8 cellular contexts compared by ENCODE assay signal in genomic region chr19:17294051-17294891, GRCh38. TPM values are rescaled to one million over a fixed set of nuclear protein-coding genes. Genes with fewer than 3 reads are reported as not detected.
A peak's percentile ranks its signal among the peaks of the same experiment; 100 is the strongest.
DNase-seq lines count a peak whose midpoint lies in the region; ATAC-seq and TF ChIP-seq lines count a peak whose summit lies in the region.

No MANE protein-coding gene starts in this region.

- H2AK5ac ChIP-seq in H9 (ENCODE audit: insufficient read length, low read length): no peak overlapping the region

- H3K36me3 ChIP-seq in aorta (ENCODE audit: control insufficient read depth in 1 of 2, insufficient read depth in 2 of 2, low read length in 1 of 2) (no peaks in the 10 kb centered on the region), gastrocnemius medialis (no peaks in the 10 kb centered on the region)

- peak; percentile 42 for DNase-seq in AG08395 (ENCODE audit: low spot score)
- peak; percentile 88 for DNase-seq in H9
- DNase-seq in activated CD4-positive, alpha-beta T cell treated with anti-CD3 and anti-CD28 coated beads for 4 hours: peak; percentile 32 to 50
- DNase-seq in germinal center (ENCODE audit: low spot score): peak; percentile 73
- DNase-seq in aorta: peak in 1 of 2 donors; percentile 83
- no peak for DNase-seq in gastrocnemius medialis

- no peaks in the 10 kb centered on the region for H3K79me2 ChIP-seq in H9 (ENCODE audit: insufficient read depth, low read length)

- no peak overlapping the region for H4K5ac ChIP-seq in H9 (ENCODE audit: insufficient read length, low read depth, low read length)

- peak overlapping the region; percentile 78 for H3K4me2 ChIP-seq in H9 (ENCODE audit: insufficient read depth, insufficient read length, low read length)

- TF ChIP-seq POLR2A in gastrocnemius medialis (IDR thresholded peaks at IDR 0.05): no peak

- no peaks in the 10 kb centered on the region for H3K27me3 ChIP-seq in H9 (ENCODE audit: insufficient read depth, low read length)
- H3K27me3 ChIP-seq in aorta (ENCODE audit: control insufficient read depth in 1 of 2, insufficient read depth in 2 of 2, low read length in 1 of 2): no peaks in the 10 kb centered on the region
- no peaks in the 10 kb centered on the region for H3K27me3 ChIP-seq in gastrocnemius medialis

- peak; percentile 3 for ATAC-seq in aorta (ENCODE audit: low FRiP score)
- ATAC-seq in HG03175 (IDR thresholded peaks at IDR 0.05; ENCODE audit: unreplicated experiment): no peak
- ATAC-seq in HG03159 (IDR thresholded peaks at IDR 0.05; ENCODE audit: unreplicated experiment): no peak
- no peak for ATAC-seq in gastrocnemius medialis

- no peak overlapping the region for H3K27ac ChIP-seq in H9 (ENCODE audit: insufficient read length, low read depth, low read length)
- no peak overlapping the region for H3K27ac ChIP-seq in aorta (ENCODE audit: low read depth in 1 of 2, low read length in 2 of 2)
- H3K27ac ChIP-seq in gastrocnemius medialis: no peak overlapping the region

- no peak overlapping the region for H2AFZ ChIP-seq in H9 (ENCODE audit: low read length)

- intact Hi-C loops in aorta (cut with DNase I) (no loop called here), gastrocnemius medialis (cut with DNase I; ENCODE audit: low total_unique reads) (no loop called here)

- H3K4me1 Mint-ChIP-seq in H9: peaks cover 5 to 21% of the 10 kb centered on the region in 2 experiments; a peak in 2 of 4 replicates

- no peak overlapping the region for H3K56ac ChIP-seq in H9 (ENCODE audit: insufficient read length, low read depth, low read length)

- H2BK120ac ChIP-seq in H9 (ENCODE audit: low read depth, low read length, poor library complexity, severe bottlenecking): no peak overlapping the region

- peaks cover 4% of the 10 kb centered on the region in 2 experiments; a peak in 3 of 5 replicates for H3K9me3 Mint-ChIP-seq in H9

- H4K91ac ChIP-seq in H9 (ENCODE audit: insufficient read length, low read depth, low read length): no peak overlapping the region

- no peak overlapping the region for H2BK5ac ChIP-seq in H9 (ENCODE audit: insufficient read length, low read length)

- peaks cover 20 to 24% (median 21%) of the 10 kb centered on the region in 3 experiments for H3K36me3 Mint-ChIP-seq in H9 (ENCODE audit: insufficient read depth in 1 of 3, low read depth in 3 of 3)

- no peak overlapping the region for H2BK15ac ChIP-seq in H9 (ENCODE audit: low read depth, low read length)

- peaks cover 2% of the 10 kb centered on the region; the same call in 1 of the 2 replicates for H3K27me3 Mint-ChIP-seq in H9 (ENCODE audit: low read depth)

- no peak overlapping the region for H3K4ac ChIP-seq in H9 (ENCODE audit: low read depth, low read length)

- TF ChIP-seq CTCF in H9 (conservative IDR thresholded peaks at IDR 0.05): no peak
- TF ChIP-seq CTCF in gastrocnemius medialis (IDR thresholded peaks at IDR 0.05 in 4 of 5, conservative IDR thresholded peaks at IDR 0.05 in 1 of 5): no peak

- no peak overlapping the region for H2BK20ac ChIP-seq in H9 (ENCODE audit: low read depth, low read length, poor library complexity, severe bottlenecking)

- H3T11ph ChIP-seq in H9 (ENCODE audit: low read length): no peak overlapping the region

- H2BK12ac ChIP-seq in H9 (ENCODE audit: insufficient read length, low read depth, low read length): no peak overlapping the region

- WGBS in H9 (ENCODE audit: extremely low coverage, insufficient read length, low lambda C conversion rate): no CpG with 5 or more reads among the region's 48 CpGs
- WGBS in aorta, 2 donors: 72 to 81% methylated on average over 45 to 48 of the region's 48 CpGs

- no peaks in the 10 kb centered on the region for H4K20me1 ChIP-seq in H9 (ENCODE audit: control insufficient read depth, insufficient read depth, insufficient read length)

- H3K4me3 Mint-ChIP-seq in H9: peak overlapping the region; percentile 80 to 89

- no peak overlapping the region for H3K14ac ChIP-seq in H9 (ENCODE audit: insufficient read depth, low read length)

- no peaks in the 10 kb centered on the region; the same call in 1 of the 2 replicates for H3K4me1 ChIP-seq in H9 (ENCODE audit: insufficient read depth, low read length)
- H3K4me1 ChIP-seq in aorta (ENCODE audit: control insufficient read depth in 1 of 2, insufficient read depth in 2 of 2, low read length in 2 of 2): no peaks in the 10 kb centered on the region
- H3K4me1 ChIP-seq in gastrocnemius medialis: peaks cover 0 to 11% of the 10 kb centered on the region in 2 donors

- H3K9ac ChIP-seq in H9 (ENCODE audit: extremely low read depth, insufficient read length, low read length): no peak overlapping the region

- H3K23ac ChIP-seq in H9 (ENCODE audit: insufficient read length, low read depth, low read length): no peak overlapping the region

- peak overlapping the region in 1 of 3 experiments; percentile 89; a peak in 1 of 7 replicates for H3K27ac Mint-ChIP-seq in H9

- no peaks in the 10 kb centered on the region for H3K79me1 ChIP-seq in H9 (ENCODE audit: insufficient read depth, low read depth, low read length, poor library complexity, severe bottlenecking)

- H3K18ac ChIP-seq in H9 (ENCODE audit: insufficient read length, low read depth, low read length): no peak overlapping the region

- in situ Hi-C loops in gastrocnemius medialis (cut with MboI; ENCODE audit: low sequenced_read_pairs in 4 of 4): loop anchor here in 1 of 4 donors (25.0 kb wide), 1 partner anchor 532 kb away; no protein-coding TSS in a partner anchor

- H3K9me3 ChIP-seq in H9 (ENCODE audit: control insufficient read depth, low read depth, low read length): no peaks in the 10 kb centered on the region
- H3K9me3 ChIP-seq in aorta (ENCODE audit: control insufficient read depth, low read length): no peaks in the 10 kb centered on the region
- H3K9me3 ChIP-seq in gastrocnemius medialis: no peaks in the 10 kb centered on the region

- no peak overlapping the region for H4K8ac ChIP-seq in H9 (replicated peaks; ENCODE audit: insufficient read length, low read depth, low read length)

- no peaks in the 10 kb centered on the region for H3K23me2 ChIP-seq in H9 (ENCODE audit: insufficient read length, low read depth, low read length, poor library complexity, severe bottlenecking)

- H3K4me3 ChIP-seq in aorta (ENCODE audit: low read length in 2 of 2): no peak overlapping the region
- no peak overlapping the region for H3K4me3 ChIP-seq in gastrocnemius medialis

RNA-seq across cellular contexts. Expression of gene ABHD8, which starts 9.0 kb away (rescaled TPM):
- 11.7 and 12.8 TPM in 2 replicates for total RNA-seq in H9 (2021)
- total RNA-seq in aorta: 10 to 100 TPM in 1 of 2 donors, 1 to 10 TPM in 1; 9.8 to 10.8 TPM
- polyA plus RNA-seq in aorta: 10 to 100 TPM; 10.8 to 11.6 TPM
- 10 to 100 TPM; 12.2 to 25.0 (median 19.8) TPM for total RNA-seq in gastrocnemius medialis

RNA-seq across cellular contexts. Expression of gene MRPL34, which starts 11.4 kb away (rescaled TPM):
- total RNA-seq in H9 (2021) (84.6 and 93.6 TPM in 2 replicates), aorta (10 to 100 TPM; 41.9 to 53.9 TPM), gastrocnemius medialis (100 to 1,000 TPM; 145 to 369 (median 249) TPM)
- polyA plus RNA-seq in aorta: 100 to 1,000 TPM; 134 to 177 TPM

RNA-seq across cellular contexts. Expression of gene ANKLE1, which starts 12.6 kb away (rescaled TPM):
- total RNA-seq in H9 (2021) (15.0 and 16.5 TPM in 2 replicates), aorta (1 to 10 TPM in 1 of 2 donors, under 1 TPM in 1; 0.71 to 1.0 TPM), gastrocnemius medialis (1 to 10 TPM in 1 of 4 donors, under 1 TPM in 1, not detected in 2; 0.11 to 1.4 TPM)
- polyA plus RNA-seq in aorta: under 1 TPM in 1 of 2 donors, not detected in 1; 0.95 TPM

RNA-seq across cellular contexts. Expression of gene DDA1, which starts 15.1 kb away (rescaled TPM):
- total RNA-seq in H9 (2021) (42.3 and 45.7 TPM in 2 replicates), aorta (10 to 100 TPM; 21.4 to 33.2 TPM), gastrocnemius medialis (10 to 100 TPM; 18.7 to 40.0 (median 27.0) TPM)
- 10 to 100 TPM; 24.2 to 71.0 TPM for polyA plus RNA-seq in aorta

RNA-seq across cellular contexts. Expression of gene BABAM1, which starts 27.0 kb away (rescaled TPM):
- total RNA-seq in H9 (2021) (125 and 130 TPM in 2 replicates), aorta (10 to 100 TPM; 55.8 to 63.2 TPM), gastrocnemius medialis (100 to 1,000 TPM in 2 of 4 donors, 10 to 100 TPM in 2; 86.3 to 120 (median 99.4) TPM)
- 100 to 1,000 TPM in 1 of 2 donors, 10 to 100 TPM in 1; 83.6 to 102 TPM for polyA plus RNA-seq in aorta

Comparison
In these comparisons a context has a peak if more than half of its experiments do, and no peak if none do; other contexts are left out.
1. DNase-seq: peak in AG08395 (single experiment), H9 (single experiment), activated CD4-positive, alpha-beta T cell treated with anti-CD3 and anti-CD28 coated beads for 4 hours (2 of 2) and germinal center (single experiment); none in gastrocnemius medialis (0 of 2).